Comparison of ENCODE assay signal across 19 cellular contexts in the genomic region with DNA sequence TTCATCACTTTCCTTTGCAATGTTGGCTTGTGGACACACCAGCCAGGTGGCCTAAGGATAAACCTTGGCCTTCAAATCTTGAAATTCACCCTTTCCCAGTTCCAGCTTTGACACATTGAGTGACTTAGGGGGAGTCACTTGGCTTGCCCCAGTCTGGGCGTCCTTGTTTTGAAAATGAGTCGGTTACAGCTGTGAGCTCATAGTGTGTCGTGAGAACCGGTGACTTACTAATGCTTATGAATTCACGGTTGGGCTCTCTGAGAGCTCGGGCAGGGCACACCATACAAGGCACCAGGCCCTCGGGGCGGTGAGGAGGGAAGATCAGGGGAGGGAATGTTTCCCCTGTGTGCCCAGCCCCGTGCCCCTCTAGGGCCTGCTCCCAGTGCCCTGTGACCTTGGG.
A peak's percentile ranks its signal among the peaks of the same experiment; 100 is the strongest.
DNase-seq lines count a peak whose midpoint lies in the region; ATAC-seq and TF ChIP-seq lines count a peak whose summit lies in the region.
"Had no signal": no experiment of that assay in that cellular context is flagged by ENCODE, and none has a peak within 500 bp of the region (broad histone marks: within the 10 kb centered on the region; RNA-seq: fewer than 3 reads in every experiment).

No MANE protein-coding gene starts in this region.

- H3K4me3 ChIP-seq in PC-3 (ENCODE audit: low read length) (peak overlapping the region; percentile 12; the same call in 1 of the 2 replicates), trophoblast cell (ENCODE audit: low read depth, low read length) (no peak overlapping the region), coronary artery (no peak overlapping the region)
- H3K4me3 ChIP-seq: testis had no signal

- H4K8ac ChIP-seq in trophoblast cell (ENCODE audit: low read depth, low read length) = no peak overlapping the region

- no peaks in the 10 kb centered on the region for H3K79me1 ChIP-seq in trophoblast cell (ENCODE audit: low read length)

- H3K27ac ChIP-seq in PC-3 (ENCODE audit: low read length) (peak overlapping the region; percentile 99), trophoblast cell (ENCODE audit: low read depth, low read length) (no peak overlapping the region), coronary artery (no peak overlapping the region)
- H3K27ac ChIP-seq: testis had no signal

- H3K36me3 Mint-ChIP-seq in Calu3 (ENCODE audit: insufficient read depth, unreplicated experiment) = peaks cover 18% of the 10 kb centered on the region
- H3K36me3 Mint-ChIP-seq in chondrocyte (ENCODE audit: low read depth) = no peaks in the 10 kb centered on the region

- H4K91ac ChIP-seq in trophoblast cell (ENCODE audit: low read depth, low read length) = no peak overlapping the region

- no peak overlapping the region for H4K12ac ChIP-seq in trophoblast cell (ENCODE audit: low read depth, low read length)

- H3K14ac ChIP-seq in trophoblast cell (ENCODE audit: low read length) = no peak overlapping the region

- no peaks in the 10 kb centered on the region for H3K27me3 ChIP-seq in PC-3 (ENCODE audit: low read length)
- no peaks in the 10 kb centered on the region for H3K27me3 ChIP-seq in trophoblast cell (ENCODE audit: insufficient read depth, low read length)
- H3K27me3 ChIP-seq: testis had no signal

- no peak overlapping the region for H2BK120ac ChIP-seq in trophoblast cell (ENCODE audit: insufficient read depth, low read length, poor library complexity)

- H3K36me3 ChIP-seq in PC-3 (ENCODE audit: low read depth, low read length) (no peaks in the 10 kb centered on the region), trophoblast cell (ENCODE audit: control insufficient read depth in 1 of 2, insufficient read depth in 2 of 2, low read length in 2 of 2) (no peaks in the 10 kb centered on the region)

- H3K4me3 Mint-ChIP-seq in Calu3 (ENCODE audit: low read depth, unreplicated experiment) (peak overlapping the region; percentile 19), chondrocyte (ENCODE audit: unreplicated experiment) (no peak overlapping the region)
- H3K4me3 Mint-ChIP-seq: activated naive CD8-positive, alpha-beta T cell treated with anti-CD3 and anti-CD28 coated beads, Interleukin-2, amount 50 U/mL, for 24 hours; B cell; dendritic cell treated with granulocyte-macrophage colony-stimulating factor and Interleukin-4, amounts not matched to agents 40 ng/mL and 50 ng/mL, for 4 days had no signal

- intact Hi-C loops in Calu3 (cut with micrococcal nuclease; ENCODE audit: unreplicated experiment) = loop anchor here (1.0 kb wide), 1 partner anchor 44 kb away; no protein-coding TSS in a partner anchor
- intact Hi-C loops in PC-3 (cut with micrococcal nuclease) = loop anchor here (1.0 kb wide), 1 partner anchor 44 kb away; no protein-coding TSS in a partner anchor

- no peak overlapping the region for H3K23ac ChIP-seq in trophoblast cell (ENCODE audit: low read length)

- H2AFZ ChIP-seq in PC-3 (ENCODE audit: low read length) = no peak overlapping the region
- no peak overlapping the region for H2AFZ ChIP-seq in trophoblast cell (ENCODE audit: insufficient read depth, low read length, poor library complexity)

- H3K9me2 ChIP-seq in PC-3 (replicated peaks; ENCODE audit: low read length) = no peaks in the 10 kb centered on the region

- H3K27me3 Mint-ChIP-seq in Calu3 (ENCODE audit: unreplicated experiment) (no peaks in the 10 kb centered on the region), chondrocyte (ENCODE audit: low read depth) (no peaks in the 10 kb centered on the region)

- TF ChIP-seq CTCF in Calu3 (IDR thresholded peaks at IDR 0.05; ENCODE audit: unreplicated experiment) = no peak
- no peak for TF ChIP-seq CTCF in PC-3 (conservative IDR thresholded peaks at IDR 0.05; ENCODE audit: low read depth, low read length)
- no peak for TF ChIP-seq CTCF in chondrocyte (IDR thresholded peaks at IDR 0.05)
- no peak for TF ChIP-seq CTCF in coronary artery (IDR thresholded peaks at IDR 0.05)

- H3K9me3 Mint-ChIP-seq in Calu3 (ENCODE audit: low read depth, unreplicated experiment) (peaks cover 6% of the 10 kb centered on the region), chondrocyte (ENCODE audit: low read depth) (peaks cover 7% of the 10 kb centered on the region)
- H3K9me3 Mint-ChIP-seq: activated naive CD8-positive, alpha-beta T cell treated with anti-CD3 and anti-CD28 coated beads, Interleukin-2, amount 50 U/mL, for 24 hours; dendritic cell treated with granulocyte-macrophage colony-stimulating factor and Interleukin-4, amounts not matched to agents 40 ng/mL and 50 ng/mL, for 4 days had no signal

- H3K4me2 ChIP-seq in PC-3 (ENCODE audit: low read length) (peak overlapping the region; percentile 78), trophoblast cell (ENCODE audit: low read length) (no peak overlapping the region)

- H3K4me1 ChIP-seq in PC-3 (ENCODE audit: insufficient read depth, low read length) = peaks cover 59% of the 10 kb centered on the region
- peaks cover 3 to 8% of the 10 kb centered on the region in 2 experiments for H3K4me1 ChIP-seq in trophoblast cell (ENCODE audit: control insufficient read depth in 1 of 2, insufficient read depth in 2 of 2, low read length in 2 of 2)
- H3K4me1 ChIP-seq: testis had no signal

- peaks cover 69% of the 10 kb centered on the region for H3K4me1 Mint-ChIP-seq in Calu3 (ENCODE audit: low read depth, unreplicated experiment)
- H3K4me1 Mint-ChIP-seq in chondrocyte (ENCODE audit: low read depth) = peaks cover 41% of the 10 kb centered on the region
- H3K4me1 Mint-ChIP-seq: activated naive CD8-positive, alpha-beta T cell treated with anti-CD3 and anti-CD28 coated beads, Interleukin-2, amount 50 U/mL, for 24 hours; B cell had no signal

- no peak overlapping the region for H2AK5ac ChIP-seq in trophoblast cell (ENCODE audit: low read length)

- no TSS peak for BruUV-seq in Calu3 (replicated peaks; lab: Mats Ljungman, UMichigan)
- TSS peak; percentile 78 for BruUV-seq in PC-3 (replicated peaks; lab: Mats Ljungman, UMichigan)

- no peak overlapping the region for H3K18ac ChIP-seq in trophoblast cell (ENCODE audit: low read length)

- DNase-seq in Calu3 (peak; percentile 50), PC-3 (peak; percentile 95), chondrocyte (ENCODE audit: low spot score) (peak; percentile 46), trophoblast cell (peak; percentile 9 to 49), NCI-H2196 (lab: John Stamatoyannopoulos, UW; ENCODE audit: unreplicated experiment) (no peak), coronary artery (ENCODE audit: low spot score) (no peak), left lobe of liver (ENCODE audit: low spot score) (no peak)
- DNase-seq: activated CD4-positive, alpha-beta T cell treated with anti-CD3 and anti-CD28 coated beads for 4 hours; activated naive CD8-positive, alpha-beta T cell treated with anti-CD3 and anti-CD28 coated beads, Interleukin-2, amount 50 U/mL, for 24 hours; activated T-cell treated with anti-CD3 and anti-CD28 coated beads, Interleukin-2, amount 50 U/mL, for 48 hours; DMS53; foreskin melanocyte; NCI-H1417 treated with DMSO at 0.1 percent for 48 hours; NCI-H510A treated with DMSO at 0.1 percent for 48 hours; T-helper 2 cell; testis had no signal

- H2BK12ac ChIP-seq in trophoblast cell (ENCODE audit: low read length) = no peak overlapping the region

- ATAC-seq in PC-3 (peak; percentile 26), GM21576 (IDR thresholded peaks at IDR 0.05; ENCODE audit: unreplicated experiment) (no peak), left lobe of liver (no peak)
- ATAC-seq: activated naive CD8-positive, alpha-beta T cell treated with anti-CD3 and anti-CD28 coated beads, Interleukin-2, amount 50 U/mL, for 24 hours had no signal

- no peaks in the 10 kb centered on the region for H3K9me3 ChIP-seq in PC-3 (ENCODE audit: low read length)
- H3K9me3 ChIP-seq in trophoblast cell (ENCODE audit: insufficient read depth, low read depth, low read length) = peaks cover 10% of the 10 kb centered on the region
- H3K9me3 ChIP-seq: testis had no signal

- no peak overlapping the region for H2BK5ac ChIP-seq in trophoblast cell (ENCODE audit: low read depth, low read length, poor library complexity)

- H4K20me1 ChIP-seq in PC-3 (ENCODE audit: low read length) = no peaks in the 10 kb centered on the region

- POLR2A ChIA-PET in PC-3 (lab: Charles Lee; ENCODE audit: unreplicated experiment) = interaction anchor here (0.6 to 1.4 kb wide), 5 partner anchors 21 to 184 kb away, joined by 4 to 21 read pairs (median 6); a partner anchor contains a TSS

- WGBS in trophoblast cell (ENCODE audit: extremely low coverage, insufficient coverage, insufficient read length) = no CpG with 5 or more reads among the region's 9 CpGs

- H3K9ac ChIP-seq in PC-3 (ENCODE audit: low read length) (peak overlapping the region; percentile 88), trophoblast cell (ENCODE audit: low read length) (no peak overlapping the region)

- CTCF ChIA-PET in Calu3 (lab: Charles Lee) = interaction anchor here (1.5 to 1.9 kb wide), 2 partner anchors 22 to 29 kb away, joined by 5 to 13 read pairs; no protein-coding TSS in a partner anchor
- CTCF ChIA-PET in PC-3 (lab: Charles Lee) = interaction anchor here (0.6 kb wide), 1 partner anchor 44 kb away, joined by 3 read pairs; no protein-coding TSS in a partner anchor

- H3K4ac ChIP-seq in trophoblast cell (ENCODE audit: low read depth, low read length) = no peak overlapping the region

- H3K79me2 ChIP-seq in PC-3 (ENCODE audit: low read length) (0 out of 2 replicates have a peak, but pooled peaks cover 3% of the 10 kb centered on the region), trophoblast cell (ENCODE audit: control insufficient read depth, insufficient read depth, low read length, poor library complexity) (no peaks in the 10 kb centered on the region)

- peaks cover 22% of the 10 kb centered on the region for H3F3A ChIP-seq in PC-3 (ENCODE audit: low read length, unreplicated experiment)

- peak overlapping the region; percentile 74 for H3K27ac Mint-ChIP-seq in Calu3 (ENCODE audit: unreplicated experiment)
- no peak overlapping the region for H3K27ac Mint-ChIP-seq in chondrocyte (ENCODE audit: unreplicated experiment)
- H3K27ac Mint-ChIP-seq: activated naive CD8-positive, alpha-beta T cell treated with anti-CD3 and anti-CD28 coated beads, Interleukin-2, amount 50 U/mL, for 24 hours; B cell; dendritic cell treated with granulocyte-macrophage colony-stimulating factor and Interleukin-4, amounts not matched to agents 40 ng/mL and 50 ng/mL, for 4 days had no signal

Comparison
In these comparisons a context has a peak if more than half of its experiments do, and no peak if none do; other contexts are left out.
1. DNase-seq: peak in Calu3 (single experiment), PC-3 (single experiment), chondrocyte (single experiment) and trophoblast cell (2 of 2); none in NCI-H2196 (single experiment), coronary artery (single experiment) and left lobe of liver (single experiment).